In the genomic region with DNA sequence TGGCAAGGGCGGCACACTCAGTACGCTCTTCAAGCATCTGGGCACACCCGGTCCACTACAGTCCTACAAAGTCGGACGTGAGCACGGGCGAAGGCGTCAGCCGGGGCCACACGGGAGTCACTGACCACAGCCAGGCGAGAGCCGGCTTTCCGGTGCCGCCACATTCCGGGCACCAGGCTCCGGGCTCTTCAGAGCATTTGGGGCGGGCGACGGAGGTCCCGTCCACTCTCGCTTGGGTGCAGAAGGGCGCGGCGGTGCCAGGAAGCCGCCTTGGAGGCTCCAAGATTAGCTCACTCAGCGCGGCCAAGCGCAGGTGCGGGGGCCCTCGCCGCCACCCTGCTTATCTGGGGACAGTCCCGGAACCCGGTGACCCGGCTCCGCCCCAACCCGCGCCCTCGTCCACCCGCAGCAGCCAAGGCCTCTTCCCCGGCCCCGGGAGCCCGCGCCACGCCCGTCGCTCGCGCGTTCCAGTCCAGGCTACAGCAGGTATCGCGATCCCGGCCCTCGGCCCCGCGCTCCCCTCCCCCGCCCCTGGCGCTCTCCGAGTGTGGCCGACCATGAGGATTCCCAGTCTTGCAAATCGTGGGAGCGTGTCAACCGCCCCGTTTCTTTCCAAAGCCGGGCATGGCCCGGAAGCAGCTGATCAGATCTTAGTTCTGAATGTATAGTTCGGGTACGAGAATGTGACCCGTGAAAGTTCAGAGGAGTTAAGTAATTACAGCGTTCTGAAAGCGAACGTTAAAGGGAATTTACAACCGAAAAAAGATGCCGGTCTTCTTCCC, we compare ENCODE assay signal across 8 cellular contexts. TPM values are rescaled to one million over a fixed set of nuclear protein-coding genes. Genes with fewer than 3 reads are reported as not detected.
A peak's percentile ranks its signal among the peaks of the same experiment; 100 is the strongest.
DNase-seq lines count a peak whose midpoint lies in the region; ATAC-seq and TF ChIP-seq lines count a peak whose summit lies in the region.

TSS of gene ADPRH (plus strand) at position 127 of the 782 bp plus-strand sequence. CDS start 2,678 bp downstream, outside the sequence.

- H3K4me1 ChIP-seq in ACC112 (ENCODE audit: control insufficient read depth, insufficient read depth, low read length, unreplicated experiment) (peaks cover 15% of the 10 kb centered on the region), thyroid gland (peaks cover 9 to 10% of the 10 kb centered on the region in 2 donors)

- H3K27me3 Mint-ChIP-seq in activated T-helper 1 cell treated with anti-CD3 and anti-CD28 coated beads, Interleukin-12 subunit alpha, Interleukin-12 subunit beta, Interleukin-2, Interleukin-4 antibody, amounts not matched to agents 30 ng/mL and 10 ng/mL and 1 ng/mL, durations not matched to agents 14 hours and 24 hours and 36 hours (ENCODE audit: insufficient read depth), result peaks cover 6% of the 10 kb centered on the region
- peaks cover 2% of the 10 kb centered on the region for H3K27me3 Mint-ChIP-seq in neural crest cell (ENCODE audit: low read depth)

- TF ChIP-seq CTCF in fibroblast of villous mesenchyme (IDR thresholded peaks at IDR 0.05; ENCODE audit: insufficient read depth, low read depth, low read length) (no peak), neural crest cell (conservative IDR thresholded peaks at IDR 0.05) (peak; percentile 11), thyroid gland (IDR thresholded peaks at IDR 0.05) (no peak)

- peak within 1 kb of the TSS; percentile 90 for H3K4me3 Mint-ChIP-seq in activated T-helper 1 cell treated with anti-CD3 and anti-CD28 coated beads, Interleukin-12 subunit alpha, Interleukin-12 subunit beta, Interleukin-2, Interleukin-4 antibody, amounts not matched to agents 30 ng/mL and 10 ng/mL and 1 ng/mL, durations not matched to agents 14 hours and 24 hours and 36 hours
- H3K4me3 Mint-ChIP-seq in neural crest cell, result peak within 1 kb of the TSS; percentile 95

- H3K79me2 ChIP-seq in ACC112 (ENCODE audit: control insufficient read depth, insufficient read depth, low read length, unreplicated experiment), result no peaks in the 10 kb centered on the region

- 2% methylated on average over 18 to 25 of the region's 73 CpGs for WGBS in thyroid gland, 2 donors

- intact Hi-C loops in activated T-helper 1 cell treated with anti-CD3 and anti-CD28 coated beads, Interleukin-12 subunit alpha, Interleukin-12 subunit beta, Interleukin-2, Interleukin-4 antibody, amounts not matched to agents 30 ng/mL and 10 ng/mL and 1 ng/mL, durations not matched to agents 14 hours and 24 hours and 36 hours (cut with micrococcal nuclease), result loop anchor here (1.0 to 5.0 kb wide), 5 partner anchors 19 to 98 kb away; partner anchors contain the start of genes CD80, COX17 and TIMMDC1
- intact Hi-C loops in thyroid gland (cut with DNase I), result no loop called here

- peak in 1 of 2 donors; percentile 73 for TF ChIP-seq POLR2A in thyroid gland (IDR thresholded peaks at IDR 0.05)

- H3K27ac ChIP-seq in ACC112 (ENCODE audit: low read depth, low read length), result peak within 1 kb of the TSS; percentile 46
- peak within 1 kb of the TSS; percentile 84 to 97 (median 96) for H3K27ac ChIP-seq in thyroid gland

- no peaks in the 10 kb centered on the region for H3K9me3 Mint-ChIP-seq in activated T-helper 1 cell treated with anti-CD3 and anti-CD28 coated beads, Interleukin-12 subunit alpha, Interleukin-12 subunit beta, Interleukin-2, Interleukin-4 antibody, amounts not matched to agents 30 ng/mL and 10 ng/mL and 1 ng/mL, durations not matched to agents 14 hours and 24 hours and 36 hours
- H3K9me3 Mint-ChIP-seq in neural crest cell, result no peaks in the 10 kb centered on the region

- no peaks in the 10 kb centered on the region for H3K9me3 ChIP-seq in thyroid gland

- no peaks in the 10 kb centered on the region for H3K27me3 ChIP-seq in ACC112 (ENCODE audit: insufficient read depth, low read length)
- H3K27me3 ChIP-seq in thyroid gland, result no peaks in the 10 kb centered on the region

- no peaks in the 10 kb centered on the region for H3K36me3 Mint-ChIP-seq in activated T-helper 1 cell treated with anti-CD3 and anti-CD28 coated beads, Interleukin-12 subunit alpha, Interleukin-12 subunit beta, Interleukin-2, Interleukin-4 antibody, amounts not matched to agents 30 ng/mL and 10 ng/mL and 1 ng/mL, durations not matched to agents 14 hours and 24 hours and 36 hours (ENCODE audit: low read depth)
- no peaks in the 10 kb centered on the region for H3K36me3 Mint-ChIP-seq in neural crest cell (ENCODE audit: low read depth)

- ATAC-seq in GM18511 (IDR thresholded peaks at IDR 0.05; ENCODE audit: unreplicated experiment) (peak; percentile 68), HG02943 (IDR thresholded peaks at IDR 0.05; ENCODE audit: low read depth, unreplicated experiment) (peak; percentile 52)

- H3K4me1 Mint-ChIP-seq in activated T-helper 1 cell treated with anti-CD3 and anti-CD28 coated beads, Interleukin-12 subunit alpha, Interleukin-12 subunit beta, Interleukin-2, Interleukin-4 antibody, amounts not matched to agents 30 ng/mL and 10 ng/mL and 1 ng/mL, durations not matched to agents 14 hours and 24 hours and 36 hours (ENCODE audit: low read depth), result peaks cover 37% of the 10 kb centered on the region
- H3K4me1 Mint-ChIP-seq in neural crest cell, result peaks cover 15% of the 10 kb centered on the region

- H3K4me3 ChIP-seq in ACC112 (ENCODE audit: low read depth, low read length) (peak within 1 kb of the TSS; percentile 84), fibroblast of villous mesenchyme (ENCODE audit: low read depth, low read length) (peak within 1 kb of the TSS; percentile 62), thyroid gland (replicated peaks in 1 of 3) (peak within 1 kb of the TSS; percentile 30 to 49 (median 39))

- H3K36me3 ChIP-seq in ACC112 (ENCODE audit: insufficient read depth, low read length) (no peaks in the 10 kb centered on the region), thyroid gland (no peaks in the 10 kb centered on the region)

- DNase-seq in NCI-H69 (lab: John Stamatoyannopoulos, UW), result peak; percentile 34
- DNase-seq in activated T-helper 1 cell treated with anti-CD3 and anti-CD28 coated beads, Interleukin-12 subunit alpha, Interleukin-12 subunit beta, Interleukin-2, Interleukin-4 antibody, amounts not matched to agents 30 ng/mL and 10 ng/mL and 1 ng/mL, durations not matched to agents 14 hours and 24 hours and 36 hours (ENCODE audit: low spot score), result peak; percentile 47
- DNase-seq in fibroblast of villous mesenchyme (ENCODE audit: low read depth), result peak; percentile 58
- DNase-seq in neural crest cell (ENCODE audit: low read depth, low spot score), result peak; percentile 59
- DNase-seq in thyroid gland, result peak; percentile 91

- H2AFZ ChIP-seq in ACC112 (ENCODE audit: low read length, unreplicated experiment), result peak within 1 kb of the TSS; percentile 92

- H3K27ac Mint-ChIP-seq in activated T-helper 1 cell treated with anti-CD3 and anti-CD28 coated beads, Interleukin-12 subunit alpha, Interleukin-12 subunit beta, Interleukin-2, Interleukin-4 antibody, amounts not matched to agents 30 ng/mL and 10 ng/mL and 1 ng/mL, durations not matched to agents 14 hours and 24 hours and 36 hours, result peak within 1 kb of the TSS; percentile 95
- H3K27ac Mint-ChIP-seq in neural crest cell (ENCODE audit: unreplicated experiment), result peak within 1 kb of the TSS; percentile 98

RNA-seq across cellular contexts. Expression of gene ADPRH, which starts in this region (rescaled TPM):
- 3.8 and 4.6 TPM in 2 replicates for total RNA-seq in activated T-helper 1 cell treated with anti-CD3 and anti-CD28 coated beads, Interleukin-12 subunit alpha, Interleukin-12 subunit beta, Interleukin-2, Interleukin-4 antibody, amounts not matched to agents 30 ng/mL and 10 ng/mL and 1 ng/mL, durations not matched to agents 14 hours and 24 hours and 36 hours
- total RNA-seq in fibroblast of villous mesenchyme, result 3.0 and 4.2 TPM in 2 replicates
- total RNA-seq in neural crest cell, result 3.5 TPM in 2 replicates
- 10 to 100 TPM in 3 of 4 donors, 1 to 10 TPM in 1; 8.7 to 16.0 (median 14.5) TPM for total RNA-seq in thyroid gland

Comparison
In these comparisons a context has a peak if more than half of its experiments do, and no peak if none do; other contexts are left out.
1. Peak in every context shown above with its lines: DNase-seq, ATAC-seq, H3K4me3 ChIP-seq and H3K27ac ChIP-seq.
2. DNase-seq: peak in every context shown above with its lines; median percentile 91 in thyroid gland; 59 in neural crest cell; 58 in fibroblast of villous mesenchyme; 47 in activated T-helper 1 cell treated with anti-CD3 and anti-CD28 coated beads, Interleukin-12 subunit alpha, Interleukin-12 subunit beta, Interleukin-2, Interleukin-4 antibody, amounts not matched to agents 30 ng/mL and 10 ng/mL and 1 ng/mL, durations not matched to agents 14 hours and 24 hours and 36 hours; 34 in NCI-H69.